ENCODE assay signal across 9 cellular contexts in genomic region chr12:107515446-107515958, GRCh38.
DNase-seq lines count a peak whose midpoint lies in the region; ATAC-seq and TF ChIP-seq lines count a peak whose summit lies in the region.
"Had no signal": no experiment of that assay in that cellular context is flagged by ENCODE, and none has a peak within 500 bp of the region (broad histone marks: within the 10 kb centered on the region; RNA-seq: fewer than 3 reads in every experiment).

No MANE protein-coding gene starts in this region.

- no peak overlapping the region for H2BK120ac ChIP-seq in neuronal stem cell (ENCODE audit: low read depth, low read length)

- H3K79me1 ChIP-seq in neuronal stem cell (ENCODE audit: low read depth, low read length): no peaks in the 10 kb centered on the region

- no peak overlapping the region for H3K18ac ChIP-seq in neuronal stem cell (ENCODE audit: low read length)

- H2BK15ac ChIP-seq in neuronal stem cell (ENCODE audit: low read length): no peak overlapping the region

- no CpG with 5 or more reads among the region's 2 CpGs for WGBS in neuronal stem cell (ENCODE audit: extremely low coverage in 2 of 2, insufficient read length in 2 of 2, insufficient replicate concordance in 1 of 2), 2 donors

- DNase-seq in NCI-H2171 treated with DMSO at 0.1 percent for 48 hours (lab: John Stamatoyannopoulos, UW) (peak; percentile 11), NCI-H2171 (lab: John Stamatoyannopoulos, UW) (no peak), NCI-H524 treated with DMSO at 0.1 percent for 48 hours (lab: John Stamatoyannopoulos, UW) (peak; percentile 2), cardiac fibroblast (ENCODE audit: low read depth in 2 of 2) (peak; percentile 74 to 99), neuronal stem cell (ENCODE audit: low spot score) (no peak), GM19240 (ENCODE audit: insufficient read length, low spot score) (no peak), GM10266 (ENCODE audit: extremely low spot score) (no peak)

- no peak overlapping the region for H4K8ac ChIP-seq in neuronal stem cell (ENCODE audit: low read depth, low read length)

- no peak overlapping the region for H3K23ac ChIP-seq in neuronal stem cell (ENCODE audit: low read depth, low read length, poor library complexity)

- no peak overlapping the region for H3K4me2 ChIP-seq in neuronal stem cell (ENCODE audit: insufficient read depth, low read length, poor library complexity, severe bottlenecking)

- no peak overlapping the region for H2AK5ac ChIP-seq in neuronal stem cell (ENCODE audit: low read depth, low read length)

- no peak overlapping the region for H3K4ac ChIP-seq in neuronal stem cell (ENCODE audit: low read length)

- H3K14ac ChIP-seq in neuronal stem cell (ENCODE audit: low read length): no peak overlapping the region

- no peak overlapping the region for H4K91ac ChIP-seq in neuronal stem cell (ENCODE audit: low read depth, low read length, poor library complexity)

- no peak overlapping the region for H2BK5ac ChIP-seq in neuronal stem cell (ENCODE audit: low read length)

- no peak overlapping the region for H3K27ac ChIP-seq in neuronal stem cell (replicated peaks; ENCODE audit: low read length)
- H3K27ac ChIP-seq: parathyroid adenoma had no signal

- H3K4me3 ChIP-seq in cardiac fibroblast (replicated peaks in 1 of 2; ENCODE audit: low read depth in 2 of 2, low read length in 2 of 2) (no peak overlapping the region), neuronal stem cell (ENCODE audit: low read length in 2 of 2) (no peak overlapping the region)

- H2AFZ ChIP-seq in neuronal stem cell (ENCODE audit: low read length): peak overlapping the region; percentile 1
- H2AFZ ChIP-seq: parathyroid adenoma had no signal

- H3K27me3 ChIP-seq in neuronal stem cell (ENCODE audit: control insufficient read depth in 3 of 3, insufficient read depth in 3 of 3, low read depth in 1 of 3, low read length in 3 of 3): no peaks in the 10 kb centered on the region

- peaks cover 3 to 11% of the 10 kb centered on the region in 2 donors for H3K4me1 ChIP-seq in neuronal stem cell (ENCODE audit: control insufficient read depth in 2 of 2, insufficient read depth in 1 of 2, low read depth in 1 of 2, low read length in 2 of 2)

- no peak for ATAC-seq in GM21515 (IDR thresholded peaks at IDR 0.05; ENCODE audit: unreplicated experiment)

- TF ChIP-seq CTCF in cardiac fibroblast (IDR thresholded peaks at IDR 0.05; ENCODE audit: low read depth, low read length) (no peak), GM10266 (IDR thresholded peaks at IDR 0.05; ENCODE audit: control insufficient read depth, insufficient read depth, low read depth, missing control alignments) (no peak)

- H3K9ac ChIP-seq in neuronal stem cell (ENCODE audit: low read depth, low read length, poor library complexity): no peak overlapping the region
- H3K9ac ChIP-seq: parathyroid adenoma had no signal

- no peaks in the 10 kb centered on the region for H3K36me3 ChIP-seq in neuronal stem cell (replicated peaks in 1 of 2; ENCODE audit: control insufficient read depth in 2 of 2, insufficient read depth in 2 of 2, low read length in 2 of 2)

- H2BK12ac ChIP-seq in neuronal stem cell (ENCODE audit: low read length): no peak overlapping the region

- H3K9me3 ChIP-seq in neuronal stem cell (replicated peaks in 1 of 2; ENCODE audit: control insufficient read depth in 2 of 2, insufficient read depth in 1 of 2, low read depth in 1 of 2, low read length in 2 of 2): peaks cover 0 to 1% of the 10 kb centered on the region in 2 donors

Comparison
In these comparisons a context has a peak if more than half of its experiments do, and no peak if none do; other contexts are left out.
1. DNase-seq: peak in NCI-H2171 treated with DMSO at 0.1 percent for 48 hours (single experiment), NCI-H524 treated with DMSO at 0.1 percent for 48 hours (single experiment) and cardiac fibroblast (2 of 2); none in NCI-H2171 (single experiment), neuronal stem cell (single experiment), GM19240 (single experiment) and GM10266 (single experiment).